ENCODE assay signal across 1 cellular context in genomic region chr7:22781230-22781711, GRCh38.
TF ChIP-seq lines count a peak whose summit lies in the region.

No MANE protein-coding gene starts in this region.

TF ChIP-seq in IMR-90, 13 proteins besides CTCF, POLR2A, EP300 and RAD21:
- TF ChIP-seq BHLHE40 (IDR thresholded peaks at IDR 0.05; ENCODE audit: low read depth, low read length) (peak; percentile 67; the same call in 1 of the 2 replicates), RCOR1 (IDR thresholded peaks at IDR 0.05; ENCODE audit: insufficient replicate concordance, low read length) (peak; percentile 93), CHD1 (IDR thresholded peaks at IDR 0.05; ENCODE audit: low read depth, low read length) (no peak), MAFK (IDR thresholded peaks at IDR 0.05; ENCODE audit: low read depth, low read length) (no peak), NFE2L2 (IDR thresholded peaks at IDR 0.05; ENCODE audit: low read depth, low read length) (no peak), CEBPB (IDR thresholded peaks at IDR 0.05; ENCODE audit: low read depth, low read length) (peak; percentile 83), MAZ (IDR thresholded peaks at IDR 0.05; ENCODE audit: borderline replicate concordance, low read depth, low read length) (no peak), RFX5 (IDR thresholded peaks at IDR 0.05; ENCODE audit: low read depth, low read length) (no peak), SMC3 (IDR thresholded peaks at IDR 0.05; ENCODE audit: low read depth, low read length) (no peak; the same call in 1 of the 2 replicates), ELK1 (IDR thresholded peaks at IDR 0.05; ENCODE audit: borderline replicate concordance, low read depth, low read length) (no peak), FOS (IDR thresholded peaks at IDR 0.05; ENCODE audit: low read depth, low read length) (peak; percentile 77), MXI1 (IDR thresholded peaks at IDR 0.05; ENCODE audit: borderline replicate concordance, low read depth, low read length) (no peak)
